9 cellular contexts compared by ENCODE assay signal in the genomic region with DNA sequence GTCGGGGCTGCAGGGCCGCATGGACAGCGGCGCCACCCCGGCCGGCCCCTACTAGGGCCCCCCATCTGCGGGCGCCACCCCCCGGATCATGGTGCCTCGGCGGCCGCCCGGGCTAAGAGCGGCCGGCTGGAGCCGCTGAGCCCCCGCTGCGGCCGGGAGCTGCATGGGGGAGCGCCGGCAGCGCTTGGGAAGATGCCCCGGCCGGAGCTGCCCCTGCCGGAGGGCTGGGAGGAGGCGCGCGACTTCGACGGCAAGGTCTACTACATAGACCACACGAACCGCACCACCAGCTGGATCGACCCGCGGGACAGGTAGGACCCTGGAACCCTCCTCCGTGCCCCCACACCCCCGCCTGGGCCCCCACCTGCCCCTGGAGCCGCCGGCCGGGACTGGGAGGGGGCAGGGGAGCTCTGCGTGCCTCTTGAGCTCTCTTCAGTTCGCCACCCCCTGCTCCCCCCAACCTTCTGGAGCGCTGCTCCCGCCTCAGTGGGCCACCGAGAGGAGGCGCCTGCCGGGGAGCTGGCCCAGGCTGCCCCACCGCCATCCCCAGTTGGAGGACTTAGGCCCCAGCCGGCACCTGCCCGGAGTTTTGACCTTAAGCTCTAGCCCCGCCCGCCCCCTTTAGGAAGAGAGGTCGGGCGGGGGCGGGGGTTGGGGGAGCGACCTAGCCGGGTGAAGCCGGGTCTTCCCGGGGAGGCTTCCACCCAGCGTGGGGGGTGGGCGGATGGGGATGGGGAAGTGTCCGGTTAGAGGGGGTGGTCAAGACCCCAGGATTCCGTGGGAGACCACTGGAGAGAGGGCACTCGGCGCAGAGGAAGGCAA. TPM values are rescaled to one million over a fixed set of nuclear protein-coding genes. Genes with fewer than 3 reads are reported as not detected.
DNase-seq lines count a peak whose midpoint lies in the region; ATAC-seq and TF ChIP-seq lines count a peak whose summit lies in the region.
"Had no signal": no experiment of that assay in that cellular context is flagged by ENCODE, and none has a peak within 500 bp of the region (broad histone marks: within the 10 kb centered on the region; RNA-seq: fewer than 3 reads in every experiment).

No MANE protein-coding gene starts in this region.

- no peak overlapping the region for H3K27ac ChIP-seq in coronary artery
- H3K27ac ChIP-seq in muscle layer of duodenum (ENCODE audit: low read length) = no peak overlapping the region

- DNase-seq in Daoy (ENCODE audit: low read depth) (peak; percentile 41), LNCaP clone FGC (ENCODE audit: low read depth) (no peak), coronary artery (ENCODE audit: low spot score) (no peak), NCI-H2081 (lab: John Stamatoyannopoulos, UW) (no peak), NCI-H1694 (lab: John Stamatoyannopoulos, UW) (no peak), kidney glomerular epithelial cell (lab: John Stamatoyannopoulos, UW) (no peak)

- TF ChIP-seq CTCF in LNCaP clone FGC (IDR thresholded peaks at IDR 0.05; ENCODE audit: control insufficient read depth, extremely low read depth, insufficient read depth) (peak; percentile 33; the same call in 1 of the 2 replicates), coronary artery (IDR thresholded peaks at IDR 0.05) (no peak)

- peak; percentile 22 for ATAC-seq in GM21619 (IDR thresholded peaks at IDR 0.05; ENCODE audit: unreplicated experiment)

- H3K4me1 ChIP-seq in muscle layer of duodenum (ENCODE audit: control insufficient read depth in 1 of 2, insufficient read depth in 2 of 2, low read length in 2 of 2) = peaks cover 0 to 17% of the 10 kb centered on the region in 2 donors

- no peaks in the 10 kb centered on the region for H3K36me3 ChIP-seq in muscle layer of duodenum (ENCODE audit: control insufficient read depth in 1 of 2, insufficient read depth in 2 of 2, low read length in 2 of 2)

- peaks cover 17% of the 10 kb centered on the region for H3K27me3 ChIP-seq in muscle layer of duodenum (ENCODE audit: low read depth, low read length)

- H3K4me3 ChIP-seq in LNCaP clone FGC (ENCODE audit: low read depth, low read length) (peak overlapping the region; percentile 74), coronary artery (peak overlapping the region; percentile 69), muscle layer of duodenum (ENCODE audit: low read depth in 1 of 2, low read length in 2 of 2) (peak overlapping the region; percentile 26 to 51)

- H3K9me3 ChIP-seq in muscle layer of duodenum (ENCODE audit: control insufficient read depth in 1 of 2, low read length in 2 of 2) = no peaks in the 10 kb centered on the region

RNA-seq across cellular contexts. Expression of gene WWC1, which starts 0.7 kb away (rescaled TPM):
- total RNA-seq in Daoy (2014; rRNA removed; shearing (Covaris generic)) = 17.4 and 18.9 TPM in 2 replicates
- total RNA-seq: T-helper 2 cell treated with Interferon-gamma antibody and Interleukin-4, amounts not matched to agents 100 ng/mL and 5 ng/mL, for 36 hours had no signal
